In genomic region chr10:101736666-101737065, GRCh38 we compare ENCODE assay signal across 1 cellular context.
TF ChIP-seq lines count a peak whose summit lies in the region.

No MANE protein-coding gene starts in this region.

TF ChIP-seq in WTC11, 78 proteins besides CTCF, POLR2A, EP300 and RAD21 (continued from another document):
- TF ChIP-seq PREB (CRISPR knock-in tag; IDR thresholded peaks at IDR 0.05; ENCODE audit: borderline replicate concordance) (no peak), MLX (CRISPR knock-in tag; IDR thresholded peaks at IDR 0.05) (no peak), ZNF416 (CRISPR knock-in tag; IDR thresholded peaks at IDR 0.05) (no peak), ARID4B (CRISPR knock-in tag; IDR thresholded peaks at IDR 0.05; ENCODE audit: borderline replicate concordance) (no peak), CBFB (CRISPR knock-in tag; IDR thresholded peaks at IDR 0.05; ENCODE audit: low read depth) (no peak), NR3C1 (CRISPR knock-in tag; conservative IDR thresholded peaks at IDR 0.05; ENCODE audit: low read depth) (no peak), ZNF121 (CRISPR knock-in tag; IDR thresholded peaks at IDR 0.05) (no peak), ZNF423 (CRISPR knock-in tag; IDR thresholded peaks at IDR 0.05) (no peak), HMGXB4 (CRISPR knock-in tag; IDR thresholded peaks at IDR 0.05) (no peak)
